11 cellular contexts compared by ENCODE assay signal in genomic region chr3:156551261-156551660, GRCh38. TPM values are rescaled to one million over a fixed set of nuclear protein-coding genes. Genes with fewer than 3 reads are reported as not detected.
DNase-seq lines count a peak whose midpoint lies in the region; ATAC-seq, FAIRE-seq and TF ChIP-seq lines count a peak whose summit lies in the region.
"Had no signal": no experiment of that assay in that cellular context is flagged by ENCODE, and none has a peak within 500 bp of the region (broad histone marks: within the 10 kb centered on the region; RNA-seq: fewer than 3 reads in every experiment).

No MANE protein-coding gene starts in this region.

- H3K4me3 ChIP-seq in AG04450 (ENCODE audit: low read depth, low read length) (peak overlapping the region; percentile 27), K562 (no peak overlapping the region)

- POLR2A ChIA-PET in AG04450 (lab: Yijun Ruan, JAX) (interaction anchor here (0.9 to 4.5 kb wide), 4 partner anchors 30 to 537 kb away, joined by 3 to 26 read pairs (median 6); partner anchors contain the start of gene TIPARP), K562 (lab: Yijun Ruan, JAX) (interaction anchor here (0.5 to 0.9 kb wide), 3 partner anchors 16 to 105 kb away, joined by 3 to 4 read pairs (median 3); no protein-coding TSS in a partner anchor)

- no peak for DNase-seq in AG04450 (ENCODE audit: low read depth, low spot score)
- DNase-seq in HS-27A (ENCODE audit: low read depth) = peak; percentile 79
- DNase-seq in K562 (ENCODE audit: extremely low read depth in 1 of 4, low spot score in 3 of 4) = no peak
- peak; percentile 23 to 74 for DNase-seq in lung microvascular endothelial cell (ENCODE audit: low read depth in 2 of 2)
- DNase-seq in hypothalamus (lab: John Stamatoyannopoulos, UW) = no peak
- DNase-seq: activated CD8-positive, alpha-beta memory T cell treated with anti-CD3 and anti-CD28 coated beads, Interleukin-2, amount 50 U/mL, for 48 hours had no signal

- peaks cover 6 to 28% of the 10 kb centered on the region in 2 experiments; a peak in 4 of 5 replicates for H3K4me1 ChIP-seq in K562 (replicated peaks in 1 of 2; ENCODE audit: control insufficient read depth in 2 of 2, insufficient read depth in 2 of 2, low read length in 2 of 2)

- H3K9me3 ChIP-seq in AG04450 (ENCODE audit: control insufficient read depth, insufficient read depth, low read length) (peaks cover 3% of the 10 kb centered on the region; the same call in 1 of the 2 replicates), K562 (replicated peaks; ENCODE audit: control insufficient read depth, insufficient read depth, low read depth, low read length) (0 out of 2 replicates have a peak, but pooled peaks cover 4% of the 10 kb centered on the region)

- H3K79me2 ChIP-seq in K562 (ENCODE audit: control insufficient read depth, insufficient read depth, low read length) = peaks cover 90% of the 10 kb centered on the region

- no TSS peak for BruUV-seq in K562 (replicated peaks; lab: Mats Ljungman, UMichigan)

- peak; percentile 19 for FAIRE-seq in K562 (lab: Jason Lieb, UNC)

- CTCF ChIA-PET in AG04450 (lab: Charles Lee) = interaction anchor here (0.7 to 6.5 kb wide), 2 partner anchors 10 to 586 kb away, joined by 3 to 42 read pairs; no protein-coding TSS in a partner anchor
- CTCF ChIA-PET in K562 (lab: Yijun Ruan, JAX; ENCODE audit: low intra/inter-chr PET ratio) = no interaction called here

- in situ Hi-C loops in K562 (cut with MboI) = loop anchor here (5.0 kb wide), 1 partner anchor 111 kb away; no protein-coding TSS in a partner anchor

- no peaks in the 10 kb centered on the region for H3K27me3 ChIP-seq in AG04450 (ENCODE audit: control insufficient read depth, insufficient read depth, low read length)
- H3K27me3 ChIP-seq in K562 (ENCODE audit: control insufficient read depth in 2 of 2, insufficient read depth in 2 of 2, low read length in 2 of 2) = no peaks in the 10 kb centered on the region
- H3K27me3 ChIP-seq: cardiac muscle cell had no signal

- intact Hi-C loops in K562 (cut with micrococcal nuclease) = loop anchor here (10.0 kb wide), 1 partner anchor 264 kb away; no protein-coding TSS in a partner anchor

- TF ChIP-seq CTCF in AG04450 (IDR thresholded peaks at IDR 0.05; ENCODE audit: low read depth, low read length) (no peak), K562 (IDR thresholded peaks at IDR 0.05 in 2 of 3, conservative IDR thresholded peaks at IDR 0.05 in 1 of 3; ENCODE audit: insufficient read depth in 2 of 3, low read depth in 1 of 3, low read length in 3 of 3) (no peak)

- no peak for TF ChIP-seq EP300 in K562 (IDR thresholded peaks at IDR 0.05; ENCODE audit: low read length)

- TF ChIP-seq RAD21 in K562 (CRISPR knock-in tag; conservative IDR thresholded peaks at IDR 0.05 in 1 of 2, IDR thresholded peaks at IDR 0.05 in 1 of 2) = no peak

- ATAC-seq in K562 = no peak
- ATAC-seq in HG03025 (IDR thresholded peaks at IDR 0.05; ENCODE audit: low FRiP score, unreplicated experiment) = no peak
- no peak for ATAC-seq in HG02970 (IDR thresholded peaks at IDR 0.05; ENCODE audit: low FRiP score, unreplicated experiment)
- no peak for ATAC-seq in HG03378 (IDR thresholded peaks at IDR 0.05; ENCODE audit: unreplicated experiment)

- no peaks in the 10 kb centered on the region for H4K20me1 ChIP-seq in K562 (replicated peaks; ENCODE audit: control insufficient read depth, insufficient read depth, low read length)

- H3K36me3 ChIP-seq in K562 (ENCODE audit: control insufficient read depth, insufficient read depth, low read length) = peaks cover 75% of the 10 kb centered on the region

- H3K9ac ChIP-seq in K562 (ENCODE audit: insufficient read depth in 1 of 2, low read depth in 2 of 2, low read length in 2 of 2) = no peak overlapping the region; a peak in 1 of 4 replicates

- H2AFZ ChIP-seq in K562 (ENCODE audit: low read depth, low read length) = no peak overlapping the region

- 53% methylated on average over 4 of the region's 4 CpGs for WGBS in K562 (ENCODE audit: insufficient coverage, low coverage, missing lambda C conversion rate)

- H3K9me1 ChIP-seq in K562 (ENCODE audit: control insufficient read depth, insufficient read depth, low read length) = no peaks in the 10 kb centered on the region

- no peak for TF ChIP-seq POLR2A in K562 (conservative IDR thresholded peaks at IDR 0.05)

- H3K4me2 ChIP-seq in K562 (ENCODE audit: insufficient read depth, low read length) = peak overlapping the region; percentile 25; the same call in 1 of the 2 replicates

- H3K27ac ChIP-seq in AG04450 (ENCODE audit: low read depth, low read length) = peak overlapping the region; percentile 82
- no peak overlapping the region for H3K27ac ChIP-seq in K562 (ENCODE audit: extremely low read depth, low read depth, low read length)
- H3K27ac ChIP-seq: C4-2B, cardiac muscle cell had no signal

TF ChIP-seq in K562, 482 proteins besides CTCF, POLR2A, EP300 and RAD21:
- TF ChIP-seq, protein P1, sequence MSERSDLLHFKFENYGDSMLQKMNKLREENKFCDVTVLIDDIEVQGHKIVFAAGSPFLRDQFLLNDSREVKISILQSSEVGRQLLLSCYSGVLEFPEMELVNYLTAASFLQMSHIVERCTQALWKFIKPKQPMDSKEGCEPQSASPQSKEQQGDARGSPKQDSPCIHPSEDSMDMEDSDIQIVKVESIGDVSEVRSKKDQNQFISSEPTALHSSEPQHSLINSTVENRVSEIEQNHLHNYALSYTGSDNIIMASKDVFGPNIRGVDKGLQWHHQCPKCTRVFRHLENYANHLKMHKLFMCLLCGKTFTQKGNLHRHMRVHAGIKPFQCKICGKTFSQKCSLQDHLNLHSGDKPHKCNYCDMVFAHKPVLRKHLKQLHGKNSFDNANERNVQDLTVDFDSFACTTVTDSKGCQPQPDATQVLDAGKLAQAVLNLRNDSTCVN (CRISPR knock-in tag; IDR thresholded peaks at IDR 0.05) = no peak
- TF ChIP-seq TCF7 (IDR thresholded peaks at IDR 0.05; ENCODE audit: borderline replicate concordance) (no peak), XRCC3 (IDR thresholded peaks at IDR 0.05) (no peak), ZNF175 (CRISPR knock-in tag; IDR thresholded peaks at IDR 0.05; ENCODE audit: low read depth) (no peak)

RNA-seq across cellular contexts. Expression of gene SSR3, which starts 3.7 kb away (rescaled TPM):
- polyA plus RNA-seq in AG04450 (2011; rRNA removed) (293 and 328 TPM in 2 replicates), K562 (2011; rRNA removed) (354 and 388 TPM in 2 replicates), K562 (2014; fragmentation: Illumina TruSeq; extraction: Trizol) (246 and 307 TPM in 2 replicates), K562 (2014; fragmentation: Nextera tagmentation; extraction: Ambion mirVana) (100 to 1,000 TPM; 423 to 464 TPM), K562 (2014; rRNA removed) (154 and 214 TPM in 2 replicates)
- 381 and 413 TPM in 2 replicates for polyA minus RNA-seq in AG04450 (2011; rRNA and poly(A)+ RNA removed)
- total RNA-seq in K562 (2011; cell fraction: chromatin; rRNA removed; ENCODE audit: low replicate concordance) = 161 and 194 TPM in 2 replicates
- 173 and 183 TPM in 2 replicates for total RNA-seq in K562 (2011; cell fraction: nucleolus; rRNA removed)
- total RNA-seq in K562 (2011; cell fraction: nucleoplasm; rRNA removed) = 226 and 257 TPM in 2 replicates
- total RNA-seq in K562 (2014; rRNA removed) (104 and 139 TPM in 2 replicates), K562 (2014; rRNA removed; fragmentation: Illumina TruSeq; extraction: Trizol) (330 and 368 TPM in 2 replicates), K562 (2015; rRNA removed; fragmentation: Illumina TruSeq; extraction: Trizol) (206 and 248 TPM in 2 replicates), K562 (2021) (243 and 257 TPM in 2 replicates), lung microvascular endothelial cell (130 and 141 TPM in 2 replicates)
- 155 and 228 TPM in 2 replicates for polyA plus RNA-seq in K562 (2011; cell fraction: cytosol; rRNA removed)
- polyA plus RNA-seq in K562 (2011; cell fraction: nucleus; rRNA removed) = 70.9 and 103 TPM in 2 replicates
- 284 and 396 TPM in 2 replicates for polyA plus RNA-seq in K562 (2012)
- 571 and 620 TPM in 2 replicates for polyA minus RNA-seq in K562 (2011; rRNA and poly(A)+ RNA removed)
- polyA minus RNA-seq in K562 (2011; cell fraction: cytosol; rRNA and poly(A)+ RNA removed) = 141 and 146 TPM in 2 replicates
- 74.0 and 143 TPM in 2 replicates for polyA minus RNA-seq in K562 (2011; cell fraction: nucleus; rRNA and poly(A)+ RNA removed)

Comparison
In these comparisons a context has a peak if more than half of its experiments do, and no peak if none do; other contexts are left out.
1. DNase-seq: peak in HS-27A (single experiment) and lung microvascular endothelial cell (2 of 2); none in AG04450 (single experiment), K562 (0 of 4) and hypothalamus (0 of 51).